ENCODE assay signal across 1 cellular context in genomic region chr4:8329560-8329858, GRCh38.
TF ChIP-seq lines count a peak whose summit lies in the region.

No MANE protein-coding gene starts in this region.

TF ChIP-seq in SK-N-SH, 30 proteins besides CTCF, POLR2A, EP300 and RAD21 (continued from another document):
- TF ChIP-seq NFIC (IDR thresholded peaks at IDR 0.05; ENCODE audit: borderline replicate concordance) (no peak), JUND (IDR thresholded peaks at IDR 0.05) (no peak), SMC3 (IDR thresholded peaks at IDR 0.05; ENCODE audit: low read depth, low read length) (no peak), MXI1 (IDR thresholded peaks at IDR 0.05; ENCODE audit: low read depth, low read length) (no peak), YY1 (IDR thresholded peaks at IDR 0.05; ENCODE audit: low read depth) (no peak), TEAD4 (IDR thresholded peaks at IDR 0.05; ENCODE audit: borderline replicate concordance, insufficient read depth) (no peak), RCOR1 (IDR thresholded peaks at IDR 0.05; ENCODE audit: low read length) (no peak), NRF1 (IDR thresholded peaks at IDR 0.05; ENCODE audit: low read depth, low read length) (no peak), RXRA (IDR thresholded peaks at IDR 0.05; ENCODE audit: borderline replicate concordance, low read depth) (no peak), GATA2 (CRISPR knock-in tag; IDR thresholded peaks at IDR 0.05) (no peak), RFX5 (IDR thresholded peaks at IDR 0.05; ENCODE audit: low read length) (no peak)
- TF ChIP-seq, protein P1, sequence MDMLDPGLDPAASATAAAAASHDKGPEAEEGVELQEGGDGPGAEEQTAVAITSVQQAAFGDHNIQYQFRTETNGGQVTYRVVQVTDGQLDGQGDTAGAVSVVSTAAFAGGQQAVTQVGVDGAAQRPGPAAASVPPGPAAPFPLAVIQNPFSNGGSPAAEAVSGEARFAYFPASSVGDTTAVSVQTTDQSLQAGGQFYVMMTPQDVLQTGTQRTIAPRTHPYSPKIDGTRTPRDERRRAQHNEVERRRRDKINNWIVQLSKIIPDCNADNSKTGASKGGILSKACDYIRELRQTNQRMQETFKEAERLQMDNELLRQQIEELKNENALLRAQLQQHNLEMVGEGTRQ (IDR thresholded peaks at IDR 0.05; ENCODE audit: borderline replicate concordance, low read depth, low read length): no peak
- TF ChIP-seq, protein P2, sequence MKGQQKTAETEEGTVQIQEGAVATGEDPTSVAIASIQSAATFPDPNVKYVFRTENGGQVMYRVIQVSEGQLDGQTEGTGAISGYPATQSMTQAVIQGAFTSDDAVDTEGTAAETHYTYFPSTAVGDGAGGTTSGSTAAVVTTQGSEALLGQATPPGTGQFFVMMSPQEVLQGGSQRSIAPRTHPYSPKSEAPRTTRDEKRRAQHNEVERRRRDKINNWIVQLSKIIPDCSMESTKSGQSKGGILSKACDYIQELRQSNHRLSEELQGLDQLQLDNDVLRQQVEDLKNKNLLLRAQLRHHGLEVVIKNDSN (IDR thresholded peaks at IDR 0.05; ENCODE audit: borderline replicate concordance, low read depth): no peak
TF ChIP-seq in SK-N-SH: peak in this region for 0.
